ENCODE assay signal across 1 cellular context in genomic region chr2:9697904-9698303, GRCh38.
TF ChIP-seq lines count a peak whose summit lies in the region.

No MANE protein-coding gene starts in this region.

TF ChIP-seq in HepG2, 621 proteins besides CTCF, POLR2A, EP300 and RAD21 (continued from another document):
- no peak for TF ChIP-seq ZNF75D (CRISPR knock-in tag; IDR thresholded peaks at IDR 0.05; ENCODE audit: borderline replicate concordance)
